Comparison of ENCODE assay signal across 9 cellular contexts in the genomic region with DNA sequence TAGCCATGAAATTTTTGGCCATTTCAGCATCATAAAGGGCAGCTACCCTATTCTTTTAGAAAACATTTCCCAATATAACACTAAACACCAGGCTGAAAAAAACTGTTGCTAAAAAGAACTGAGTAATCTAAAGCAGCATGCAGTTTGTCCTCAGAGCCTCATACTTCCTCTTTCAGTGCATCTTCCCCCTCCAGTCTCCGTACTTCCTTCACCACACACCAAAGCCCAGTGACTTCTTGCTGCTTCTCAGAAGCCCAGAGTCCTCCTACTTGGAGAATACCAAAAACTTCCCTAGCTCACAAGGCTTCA. TPM values are rescaled to one million over a fixed set of nuclear protein-coding genes. Genes with fewer than 3 reads are reported as not detected.
A peak's percentile ranks its signal among the peaks of the same experiment; 100 is the strongest.
DNase-seq lines count a peak whose midpoint lies in the region; ATAC-seq lines count a peak whose summit lies in the region.
"Had no signal": no experiment of that assay in that cellular context is flagged by ENCODE, and none has a peak within 500 bp of the region (broad histone marks: within the 10 kb centered on the region; RNA-seq: fewer than 3 reads in every experiment).

No MANE protein-coding gene starts in this region.

- peak in 1 of 2 donors; percentile 35 for ATAC-seq in activated T-cell treated with anti-CD3 and anti-CD28 coated beads, Interleukin-2, amount 50 U/mL, for 72 hours (replicated peaks in 1 of 2)
- ATAC-seq in HG03159 (IDR thresholded peaks at IDR 0.05; ENCODE audit: unreplicated experiment) (peak; percentile 59), aorta (ENCODE audit: low FRiP score) (no peak)

- H3K27ac Mint-ChIP-seq in activated T-cell treated with anti-CD3 and anti-CD28 coated beads, Interleukin-2, amount 50 U/mL, for 72 hours = peak overlapping the region; percentile 53
- H3K27ac Mint-ChIP-seq in activated T-cell treated with anti-CD3 and anti-CD28 coated beads, Interleukin-2, amount 50 U/mL, for 24 hours = no peak overlapping the region
- H3K27ac Mint-ChIP-seq in activated T-helper 1 cell treated with anti-CD3 and anti-CD28 coated beads, Interleukin-12 subunit alpha, Interleukin-12 subunit beta, Interleukin-2, Interleukin-4 antibody, amounts not matched to agents 30 ng/mL and 10 ng/mL and 1 ng/mL, durations not matched to agents 14 hours and 24 hours and 36 hours = peak overlapping the region; percentile 32

- intact Hi-C loops in activated T-helper 1 cell treated with anti-CD3 and anti-CD28 coated beads, Interleukin-12 subunit alpha, Interleukin-12 subunit beta, Interleukin-2, Interleukin-4 antibody, amounts not matched to agents 30 ng/mL and 10 ng/mL and 1 ng/mL, durations not matched to agents 14 hours and 24 hours and 36 hours (cut with micrococcal nuclease) = loop anchor here (10.0 kb wide), 1 partner anchor 880 kb away; a partner anchor contains a TSS
- intact Hi-C loops in aorta (cut with DNase I) = no loop called here

- H3K4me1 ChIP-seq in thymus (ENCODE audit: control insufficient read depth, insufficient read depth, low read length) = peaks cover 4% of the 10 kb centered on the region
- peaks cover 0 to 20% of the 10 kb centered on the region in 2 donors for H3K4me1 ChIP-seq in aorta (ENCODE audit: control insufficient read depth in 1 of 2, insufficient read depth in 2 of 2, low read length in 2 of 2)

- H3K9me3 ChIP-seq in thymus (ENCODE audit: control insufficient read depth) (no peaks in the 10 kb centered on the region), aorta (ENCODE audit: control insufficient read depth, low read length) (no peaks in the 10 kb centered on the region)

- peaks cover 0 to 3% of the 10 kb centered on the region in 2 donors for H3K36me3 Mint-ChIP-seq in activated T-cell treated with anti-CD3 and anti-CD28 coated beads, Interleukin-2, amount 50 U/mL, for 72 hours (ENCODE audit: insufficient read depth in 2 of 2)
- no peaks in the 10 kb centered on the region for H3K36me3 Mint-ChIP-seq in activated T-cell treated with anti-CD3 and anti-CD28 coated beads, Interleukin-2, amount 50 U/mL, for 24 hours (ENCODE audit: low read depth)
- peaks cover 7% of the 10 kb centered on the region for H3K36me3 Mint-ChIP-seq in activated T-helper 1 cell treated with anti-CD3 and anti-CD28 coated beads, Interleukin-12 subunit alpha, Interleukin-12 subunit beta, Interleukin-2, Interleukin-4 antibody, amounts not matched to agents 30 ng/mL and 10 ng/mL and 1 ng/mL, durations not matched to agents 14 hours and 24 hours and 36 hours (ENCODE audit: low read depth)

- WGBS in thymus = 13% methylated on average over 1 of the region's 1 CpG
- WGBS in aorta, 2 donors = 95 to 96% methylated on average over 1 of the region's 1 CpG

- H3K4me3 Mint-ChIP-seq in activated T-cell treated with anti-CD3 and anti-CD28 coated beads, Interleukin-2, amount 50 U/mL, for 72 hours = peak overlapping the region; percentile 31 to 64
- no peak overlapping the region for H3K4me3 Mint-ChIP-seq in activated T-cell treated with anti-CD3 and anti-CD28 coated beads, Interleukin-2, amount 50 U/mL, for 24 hours
- no peak overlapping the region for H3K4me3 Mint-ChIP-seq in activated T-helper 1 cell treated with anti-CD3 and anti-CD28 coated beads, Interleukin-12 subunit alpha, Interleukin-12 subunit beta, Interleukin-2, Interleukin-4 antibody, amounts not matched to agents 30 ng/mL and 10 ng/mL and 1 ng/mL, durations not matched to agents 14 hours and 24 hours and 36 hours

- H3K27me3 ChIP-seq in thymus (ENCODE audit: control insufficient read depth, insufficient read depth) (no peaks in the 10 kb centered on the region), aorta (ENCODE audit: control insufficient read depth in 1 of 2, insufficient read depth in 2 of 2, low read length in 1 of 2) (no peaks in the 10 kb centered on the region)

- peaks cover 21% of the 10 kb centered on the region for H3K27me3 Mint-ChIP-seq in activated T-cell treated with anti-CD3 and anti-CD28 coated beads, Interleukin-2, amount 50 U/mL, for 72 hours (ENCODE audit: low read depth)
- H3K27me3 Mint-ChIP-seq in activated T-cell treated with anti-CD3 and anti-CD28 coated beads, Interleukin-2, amount 50 U/mL, for 24 hours = peaks cover 7% of the 10 kb centered on the region
- peaks cover 14% of the 10 kb centered on the region for H3K27me3 Mint-ChIP-seq in activated T-helper 1 cell treated with anti-CD3 and anti-CD28 coated beads, Interleukin-12 subunit alpha, Interleukin-12 subunit beta, Interleukin-2, Interleukin-4 antibody, amounts not matched to agents 30 ng/mL and 10 ng/mL and 1 ng/mL, durations not matched to agents 14 hours and 24 hours and 36 hours (ENCODE audit: insufficient read depth)

- H3K36me3 ChIP-seq in thymus (ENCODE audit: control insufficient read depth, insufficient read depth) (no peaks in the 10 kb centered on the region), aorta (ENCODE audit: control insufficient read depth in 1 of 2, insufficient read depth in 2 of 2, low read length in 1 of 2) (no peaks in the 10 kb centered on the region)

- peaks cover 43% of the 10 kb centered on the region for H3K4me1 Mint-ChIP-seq in activated T-cell treated with anti-CD3 and anti-CD28 coated beads, Interleukin-2, amount 50 U/mL, for 72 hours (ENCODE audit: low read depth)
- H3K4me1 Mint-ChIP-seq in activated T-cell treated with anti-CD3 and anti-CD28 coated beads, Interleukin-2, amount 50 U/mL, for 24 hours (ENCODE audit: low read depth) = peaks cover 55% of the 10 kb centered on the region
- peaks cover 60% of the 10 kb centered on the region for H3K4me1 Mint-ChIP-seq in activated T-helper 1 cell treated with anti-CD3 and anti-CD28 coated beads, Interleukin-12 subunit alpha, Interleukin-12 subunit beta, Interleukin-2, Interleukin-4 antibody, amounts not matched to agents 30 ng/mL and 10 ng/mL and 1 ng/mL, durations not matched to agents 14 hours and 24 hours and 36 hours (ENCODE audit: low read depth)

- no peaks in the 10 kb centered on the region for H3K9me3 Mint-ChIP-seq in activated T-cell treated with anti-CD3 and anti-CD28 coated beads, Interleukin-2, amount 50 U/mL, for 72 hours
- no peaks in the 10 kb centered on the region for H3K9me3 Mint-ChIP-seq in activated T-cell treated with anti-CD3 and anti-CD28 coated beads, Interleukin-2, amount 50 U/mL, for 24 hours
- peaks cover 7% of the 10 kb centered on the region for H3K9me3 Mint-ChIP-seq in activated T-helper 1 cell treated with anti-CD3 and anti-CD28 coated beads, Interleukin-12 subunit alpha, Interleukin-12 subunit beta, Interleukin-2, Interleukin-4 antibody, amounts not matched to agents 30 ng/mL and 10 ng/mL and 1 ng/mL, durations not matched to agents 14 hours and 24 hours and 36 hours

- no peak for DNase-seq in activated T-cell treated with anti-CD3 and anti-CD28 coated beads, Interleukin-2, amount 50 U/mL, for 72 hours
- no peak for DNase-seq in activated T-cell treated with anti-CD3 and anti-CD28 coated beads, Interleukin-2, amount 50 U/mL, for 24 hours
- no peak for DNase-seq in activated T-helper 1 cell treated with anti-CD3 and anti-CD28 coated beads, Interleukin-12 subunit alpha, Interleukin-12 subunit beta, Interleukin-2, Interleukin-4 antibody, amounts not matched to agents 30 ng/mL and 10 ng/mL and 1 ng/mL, durations not matched to agents 14 hours and 24 hours and 36 hours (ENCODE audit: low spot score)
- DNase-seq in NCI-H524 (lab: John Stamatoyannopoulos, UW) (no peak), aorta (no peak), cortex of kidney (lab: John Stamatoyannopoulos, UW) (no peak)
- DNase-seq: ACHN had no signal

- H3K27ac ChIP-seq in thymus (ENCODE audit: low read depth) (peak overlapping the region; percentile 11), aorta (ENCODE audit: low read depth in 1 of 2, low read length in 2 of 2) (no peak overlapping the region)

- H3K4me3 ChIP-seq in thymus (ENCODE audit: low read length) (no peak overlapping the region), aorta (ENCODE audit: low read length in 2 of 2) (no peak overlapping the region)

RNA-seq across cellular contexts. Expression of a gene that starts 5.7 kb away (rescaled TPM):
- total RNA-seq in activated T-cell treated with anti-CD3 and anti-CD28 coated beads, Interleukin-2, amount 50 U/mL, for 72 hours = 10 to 100 TPM; 51.0 to 54.3 TPM
- 12.5 and 12.6 TPM in 2 replicates for total RNA-seq in activated T-helper 1 cell treated with anti-CD3 and anti-CD28 coated beads, Interleukin-12 subunit alpha, Interleukin-12 subunit beta, Interleukin-2, Interleukin-4 antibody, amounts not matched to agents 30 ng/mL and 10 ng/mL and 1 ng/mL, durations not matched to agents 14 hours and 24 hours and 36 hours
- polyA plus RNA-seq in thymus (197 TPM), aorta (10 to 100 TPM; 46.1 to 59.5 TPM)
- 10 to 100 TPM; 64.4 to 82.8 TPM for total RNA-seq in aorta

RNA-seq across cellular contexts. Expression of a gene that starts 51.4 kb away (rescaled TPM):
- not detected for total RNA-seq in activated T-cell treated with anti-CD3 and anti-CD28 coated beads, Interleukin-2, amount 50 U/mL, for 72 hours
- not detected in 2 replicates for total RNA-seq in activated T-helper 1 cell treated with anti-CD3 and anti-CD28 coated beads, Interleukin-12 subunit alpha, Interleukin-12 subunit beta, Interleukin-2, Interleukin-4 antibody, amounts not matched to agents 30 ng/mL and 10 ng/mL and 1 ng/mL, durations not matched to agents 14 hours and 24 hours and 36 hours
- polyA plus RNA-seq in thymus (0.84 TPM), aorta (not detected)
- total RNA-seq in aorta = not detected

Comparison
In these comparisons a context has a peak if more than half of its experiments do, and no peak if none do; other contexts are left out.
1. H3K4me3 Mint-ChIP-seq: peak in activated T-cell treated with anti-CD3 and anti-CD28 coated beads, Interleukin-2, amount 50 U/mL, for 72 hours (2 of 2); none in activated T-cell treated with anti-CD3 and anti-CD28 coated beads, Interleukin-2, amount 50 U/mL, for 24 hours (single experiment) and activated T-helper 1 cell treated with anti-CD3 and anti-CD28 coated beads, Interleukin-12 subunit alpha, Interleukin-12 subunit beta, Interleukin-2, Interleukin-4 antibody, amounts not matched to agents 30 ng/mL and 10 ng/mL and 1 ng/mL, durations not matched to agents 14 hours and 24 hours and 36 hours (single experiment).